Comparison of ENCODE assay signal across 32 cellular contexts in genomic region chr6:84019812-84020211, GRCh38. TPM values are rescaled to one million over a fixed set of nuclear protein-coding genes. Genes with fewer than 3 reads are reported as not detected.
"Had no signal": no experiment of that assay in that cellular context is flagged by ENCODE, and none has a peak within 500 bp of the region (broad histone marks: within the 10 kb centered on the region; RNA-seq: fewer than 3 reads in every experiment).

No MANE protein-coding gene starts in this region.

- H3K27me3 ChIP-seq: right lobe of liver, uterus had no signal

- ATAC-seq: activated CD4-positive, CD25-positive, alpha-beta regulatory T cell treated with anti-CD3 and anti-CD28 coated beads, Interleukin-2, amount 50 U/mL, for 24 hours; activated T-cell treated with anti-CD3 and anti-CD28 coated beads, Interleukin-2, amount 50 U/mL, for 4 hours; activated T-helper 17 cell treated with anti-CD3 and anti-CD28 coated beads, Interleukin-2, amount 50 U/mL, for 72 hours; gastroesophageal sphincter; heart left ventricle; left colon; naive thymus-derived CD8-positive, alpha-beta T cell; right lobe of liver; stimulated activated effector memory CD8-positive, alpha-beta T cell treated with anti-CD3 and anti-CD28 coated beads, Interleukin-12 subunit alpha, Interleukin-12 subunit beta, amount 100 ng/mL, for 72 hours had no signal

- H3K9me3 ChIP-seq: gastroesophageal sphincter, heart left ventricle, right lobe of liver, thoracic aorta, uterus had no signal

- H3K27me3 Mint-ChIP-seq: activated CD4-positive, alpha-beta memory T cell treated with anti-CD3 and anti-CD28 coated beads, Interleukin-2, amount 10 ng/mL, durations not matched to agents 7 days and 5 days; type B pancreatic cell had no signal

- DNase-seq: activated CD4-positive, alpha-beta memory T cell treated with anti-CD3 and anti-CD28 coated beads, Interleukin-2, amount 10 ng/mL, durations not matched to agents 7 days and 5 days; activated CD4-positive, alpha-beta T cell treated with anti-CD3 and anti-CD28 coated beads, Interleukin-2, amount 10 ng/mL, durations not matched to agents 7 days and 5 days; activated gamma-delta T cell treated with Interleukin-2 at 50 U/mL for 16 hours; activated naive CD4-positive, alpha-beta T cell treated with anti-CD3 and anti-CD28 coated beads, Interleukin-2, amount 50 U/mL, for 16 hours; activated T-cell treated with anti-CD3 and anti-CD28 coated beads, Interleukin-2, amount 50 U/mL, for 4 hours; amygdala; central memory CD4-positive, alpha-beta T cell; heart left ventricle; hypothalamus; immature natural killer cell; kidney; left colon; midbrain; naive thymus-derived CD8-positive, alpha-beta T cell; occipital lobe; posterior cingulate gyrus; right lobe of liver; small intestine; stimulated activated CD4-positive, alpha-beta T cell treated with anti-CD3 and anti-CD28 coated beads, Interleukin-4, amount 100 ng/mL, for 24 hours; T-helper 9 cell; uterus had no signal

- H3K27ac ChIP-seq: gastroesophageal sphincter, heart left ventricle, right lobe of liver, thoracic aorta, uterus, VCaP had no signal

- H3K27ac Mint-ChIP-seq: activated CD4-positive, alpha-beta memory T cell treated with anti-CD3 and anti-CD28 coated beads, Interleukin-2, amount 10 ng/mL, durations not matched to agents 7 days and 5 days; activated CD4-positive, alpha-beta T cell treated with anti-CD3 and anti-CD28 coated beads, Interleukin-2, amount 10 ng/mL, durations not matched to agents 7 days and 5 days; activated T-helper 17 cell treated with anti-CD3 and anti-CD28 coated beads, Interleukin-2, amount 50 U/mL, for 72 hours; immature natural killer cell; memory B cell; naive thymus-derived CD8-positive, alpha-beta T cell; stimulated activated effector memory CD8-positive, alpha-beta T cell treated with anti-CD3 and anti-CD28 coated beads, Interleukin-12 subunit alpha, Interleukin-12 subunit beta, amount 100 ng/mL, for 72 hours; stimulated activated naive CD8-positive, alpha-beta T cell treated with anti-CD3 and anti-CD28 coated beads, Interleukin-15, Interleukin-2, amounts not matched to agents 100 ng/mL and 50 ng/mL, for 24 hours; type B pancreatic cell had no signal

- H3K36me3 ChIP-seq: gastroesophageal sphincter, heart left ventricle, right lobe of liver, thoracic aorta, uterus had no signal

- H3K36me3 Mint-ChIP-seq: immature natural killer cell; memory B cell; naive thymus-derived CD8-positive, alpha-beta T cell; stimulated activated effector memory CD8-positive, alpha-beta T cell treated with anti-CD3 and anti-CD28 coated beads, Interleukin-12 subunit alpha, Interleukin-12 subunit beta, amount 100 ng/mL, for 72 hours; type B pancreatic cell had no signal

- H3K4me1 Mint-ChIP-seq: activated CD4-positive, alpha-beta memory T cell treated with anti-CD3 and anti-CD28 coated beads, Interleukin-2, amount 10 ng/mL, durations not matched to agents 7 days and 5 days; activated CD4-positive, alpha-beta T cell treated with anti-CD3 and anti-CD28 coated beads, Interleukin-2, amount 10 ng/mL, durations not matched to agents 7 days and 5 days; activated T-helper 17 cell treated with anti-CD3 and anti-CD28 coated beads, Interleukin-2, amount 50 U/mL, for 72 hours; immature natural killer cell; memory B cell; neural crest cell; stimulated activated effector memory CD8-positive, alpha-beta T cell treated with anti-CD3 and anti-CD28 coated beads, Interleukin-12 subunit alpha, Interleukin-12 subunit beta, amount 100 ng/mL, for 72 hours had no signal

- H3K4me3 Mint-ChIP-seq: activated CD4-positive, alpha-beta memory T cell treated with anti-CD3 and anti-CD28 coated beads, Interleukin-2, amount 10 ng/mL, durations not matched to agents 7 days and 5 days; activated CD4-positive, alpha-beta T cell treated with anti-CD3 and anti-CD28 coated beads, Interleukin-2, amount 10 ng/mL, durations not matched to agents 7 days and 5 days; activated T-cell treated with anti-CD3 and anti-CD28 coated beads, Interleukin-2, amount 50 U/mL, for 4 hours; activated T-helper 17 cell treated with anti-CD3 and anti-CD28 coated beads, Interleukin-2, amount 50 U/mL, for 72 hours; immature natural killer cell; memory B cell; naive thymus-derived CD8-positive, alpha-beta T cell; neural crest cell; stimulated activated effector memory CD8-positive, alpha-beta T cell treated with anti-CD3 and anti-CD28 coated beads, Interleukin-12 subunit alpha, Interleukin-12 subunit beta, amount 100 ng/mL, for 72 hours; stimulated activated naive CD8-positive, alpha-beta T cell treated with anti-CD3 and anti-CD28 coated beads, Interleukin-15, Interleukin-2, amounts not matched to agents 100 ng/mL and 50 ng/mL, for 24 hours; type B pancreatic cell had no signal

- H3K9me3 Mint-ChIP-seq: activated CD4-positive, alpha-beta memory T cell treated with anti-CD3 and anti-CD28 coated beads, Interleukin-2, amount 10 ng/mL, durations not matched to agents 7 days and 5 days; activated CD4-positive, alpha-beta T cell treated with anti-CD3 and anti-CD28 coated beads, Interleukin-2, amount 10 ng/mL, durations not matched to agents 7 days and 5 days; activated T-cell treated with anti-CD3 and anti-CD28 coated beads, Interleukin-2, amount 50 U/mL, for 4 hours; activated T-helper 17 cell treated with anti-CD3 and anti-CD28 coated beads, Interleukin-2, amount 50 U/mL, for 72 hours; immature natural killer cell; memory B cell; neural crest cell; stimulated activated effector memory CD8-positive, alpha-beta T cell treated with anti-CD3 and anti-CD28 coated beads, Interleukin-12 subunit alpha, Interleukin-12 subunit beta, amount 100 ng/mL, for 72 hours; stimulated activated naive CD8-positive, alpha-beta T cell treated with anti-CD3 and anti-CD28 coated beads, Interleukin-15, Interleukin-2, amounts not matched to agents 100 ng/mL and 50 ng/mL, for 24 hours; type B pancreatic cell had no signal

- H3K4me1 ChIP-seq: gastroesophageal sphincter, heart left ventricle, right lobe of liver, uterus had no signal

- H3K4me3 ChIP-seq: gastroesophageal sphincter, heart left ventricle, right lobe of liver, thoracic aorta, uterus had no signal

RNA-seq across cellular contexts. Expression of gene MRAP2, which starts 13.8 kb away (rescaled TPM):
- total RNA-seq: activated CD4-positive, alpha-beta memory T cell treated with anti-CD3 and anti-CD28 coated beads, Interleukin-2, amount 10 ng/mL, durations not matched to agents 7 days and 5 days; activated CD4-positive, alpha-beta T cell treated with anti-CD3 and anti-CD28 coated beads, Interleukin-2, amount 10 ng/mL, durations not matched to agents 7 days and 5 days; activated T-cell treated with anti-CD3 and anti-CD28 coated beads, Interleukin-2, amount 50 U/mL, for 4 hours; fibroblast of villous mesenchyme; naive thymus-derived CD8-positive, alpha-beta T cell had no signal
- polyA plus RNA-seq: immature natural killer cell; naive thymus-derived CD8-positive, alpha-beta T cell had no signal
